Comparison of ENCODE assay signal across 14 cellular contexts in genomic region chr1:26375081-26375480, GRCh38. TPM values are rescaled to one million over a fixed set of nuclear protein-coding genes. Genes with fewer than 3 reads are reported as not detected.
DNase-seq lines count a peak whose midpoint lies in the region; ATAC-seq, FAIRE-seq and TF ChIP-seq lines count a peak whose summit lies in the region.
"Had no signal": no experiment of that assay in that cellular context is flagged by ENCODE, and none has a peak within 500 bp of the region (broad histone marks: within the 10 kb centered on the region; RNA-seq: fewer than 3 reads in every experiment).

No MANE protein-coding gene starts in this region.

- peak overlapping the region; percentile 25; the same call in 1 of the 2 replicates for H2AFZ ChIP-seq in MM.1S (ENCODE audit: low read length)
- peak overlapping the region; percentile 55 for H2AFZ ChIP-seq in astrocyte (ENCODE audit: low read depth, low read length)
- H2AFZ ChIP-seq in osteoblast (ENCODE audit: low read length) = peak overlapping the region; percentile 46

- peaks cover 3% of the 10 kb centered on the region for H3K9me3 Mint-ChIP-seq in activated T-cell treated with anti-CD3 and anti-CD28 coated beads, Interleukin-2, amount 50 U/mL, for 24 hours
- peaks cover 3% of the 10 kb centered on the region for H3K9me3 Mint-ChIP-seq in activated T-cell treated with anti-CD3 and anti-CD28 coated beads, Interleukin-2, amount 50 U/mL, for 4 hours
- H3K9me3 Mint-ChIP-seq in astrocyte (ENCODE audit: unreplicated experiment) = no peaks in the 10 kb centered on the region

- no peak overlapping the region for H3K4me3 Mint-ChIP-seq in activated T-cell treated with anti-CD3 and anti-CD28 coated beads, Interleukin-2, amount 50 U/mL, for 24 hours
- no peak overlapping the region for H3K4me3 Mint-ChIP-seq in activated T-cell treated with anti-CD3 and anti-CD28 coated beads, Interleukin-2, amount 50 U/mL, for 4 hours
- H3K4me3 Mint-ChIP-seq in astrocyte (ENCODE audit: unreplicated experiment) = no peak overlapping the region

- H3K27me3 Mint-ChIP-seq in activated T-cell treated with anti-CD3 and anti-CD28 coated beads, Interleukin-2, amount 50 U/mL, for 24 hours = no peaks in the 10 kb centered on the region
- H3K27me3 Mint-ChIP-seq in activated T-cell treated with anti-CD3 and anti-CD28 coated beads, Interleukin-2, amount 50 U/mL, for 4 hours (ENCODE audit: low read depth) = no peaks in the 10 kb centered on the region
- H3K27me3 Mint-ChIP-seq in astrocyte (ENCODE audit: low read depth, unreplicated experiment) = peaks cover 2% of the 10 kb centered on the region

- H3K27ac ChIP-seq in MM.1S (ENCODE audit: low read length) (no peak overlapping the region), astrocyte (ENCODE audit: low read depth, low read length) (no peak overlapping the region), osteoblast (ENCODE audit: low read depth, low read length) (no peak overlapping the region)

- H3K9ac ChIP-seq in MM.1S (ENCODE audit: low read length) (no peak overlapping the region), astrocyte (ENCODE audit: low read length) (no peak overlapping the region)

- H3K36me3 ChIP-seq in MM.1S (replicated peaks; ENCODE audit: insufficient read depth, low read length) (no peaks in the 10 kb centered on the region), astrocyte (ENCODE audit: insufficient read depth, low read length) (no peaks in the 10 kb centered on the region), osteoblast (ENCODE audit: insufficient read depth, low read length) (no peaks in the 10 kb centered on the region)

- H3K4me1 Mint-ChIP-seq in activated T-cell treated with anti-CD3 and anti-CD28 coated beads, Interleukin-2, amount 50 U/mL, for 24 hours (ENCODE audit: low read depth) = peaks cover 90% of the 10 kb centered on the region
- H3K4me1 Mint-ChIP-seq in activated T-cell treated with anti-CD3 and anti-CD28 coated beads, Interleukin-2, amount 50 U/mL, for 4 hours (ENCODE audit: low read depth) = peaks cover 92% of the 10 kb centered on the region
- H3K4me1 Mint-ChIP-seq in astrocyte (ENCODE audit: low read depth, unreplicated experiment) = peaks cover 36% of the 10 kb centered on the region

- H3K9me3 ChIP-seq in MM.1S (replicated peaks; ENCODE audit: insufficient read depth, low read length) (no peaks in the 10 kb centered on the region), astrocyte (ENCODE audit: insufficient read depth, low read depth, low read length) (no peaks in the 10 kb centered on the region), osteoblast (ENCODE audit: low read depth, low read length) (no peaks in the 10 kb centered on the region)
- H3K9me3 ChIP-seq: A549 had no signal

- H3K9me2 ChIP-seq in MM.1S (replicated peaks; ENCODE audit: insufficient read depth, low read length) = no peaks in the 10 kb centered on the region

- ATAC-seq in activated T-cell treated with anti-CD3 and anti-CD28 coated beads, Interleukin-2, amount 50 U/mL, for 4 hours = no peak
- no peak for ATAC-seq in HG03432 (IDR thresholded peaks at IDR 0.05; ENCODE audit: unreplicated experiment)
- ATAC-seq: A549, Right ventricle myocardium inferior had no signal

- no peaks in the 10 kb centered on the region for H3F3A ChIP-seq in MM.1S (ENCODE audit: insufficient read depth, low read length)

- H3K27me3 ChIP-seq in MM.1S (replicated peaks; ENCODE audit: insufficient read depth, low read length) (0 out of 2 replicates have a peak, but pooled peaks cover 6% of the 10 kb centered on the region), astrocyte (ENCODE audit: insufficient read depth, low read length) (no peaks in the 10 kb centered on the region), osteoblast (ENCODE audit: insufficient read depth, low read length) (no peaks in the 10 kb centered on the region)

- no peak overlapping the region for H3K4me2 ChIP-seq in MM.1S (ENCODE audit: low read depth, low read length)
- H3K4me2 ChIP-seq in astrocyte (ENCODE audit: low read length) = peak overlapping the region; percentile 7
- H3K4me2 ChIP-seq in osteoblast (ENCODE audit: insufficient read depth, low read length) = peak overlapping the region; percentile 16
- H3K4me2 ChIP-seq: A549 had no signal

- H3K79me2 ChIP-seq in MM.1S (ENCODE audit: low read length) = no peaks in the 10 kb centered on the region
- no peaks in the 10 kb centered on the region for H3K79me2 ChIP-seq in astrocyte (ENCODE audit: insufficient read depth, low read length)
- no peaks in the 10 kb centered on the region for H3K79me2 ChIP-seq in osteoblast (ENCODE audit: insufficient read depth, low read length)

- H4K20me1 ChIP-seq in MM.1S (ENCODE audit: insufficient read depth, low read length) (no peaks in the 10 kb centered on the region), astrocyte (ENCODE audit: insufficient read depth, low read length) (no peaks in the 10 kb centered on the region), osteoblast (ENCODE audit: insufficient read depth, low read length) (no peaks in the 10 kb centered on the region)

- no peaks in the 10 kb centered on the region for H3K36me3 Mint-ChIP-seq in activated T-cell treated with anti-CD3 and anti-CD28 coated beads, Interleukin-2, amount 50 U/mL, for 24 hours (ENCODE audit: low read depth)
- H3K36me3 Mint-ChIP-seq in activated T-cell treated with anti-CD3 and anti-CD28 coated beads, Interleukin-2, amount 50 U/mL, for 4 hours (ENCODE audit: insufficient read depth) = no peaks in the 10 kb centered on the region
- no peaks in the 10 kb centered on the region for H3K36me3 Mint-ChIP-seq in astrocyte (ENCODE audit: low read depth, unreplicated experiment)

- no peak for DNase-seq in activated T-cell treated with anti-CD3 and anti-CD28 coated beads, Interleukin-2, amount 50 U/mL, for 24 hours
- no peak for DNase-seq in activated T-cell treated with anti-CD3 and anti-CD28 coated beads, Interleukin-2, amount 50 U/mL, for 4 hours
- DNase-seq in MM.1S (no peak), astrocyte (ENCODE audit: low read depth) (no peak), osteoblast (ENCODE audit: insufficient read length, low spot score, missing footprints) (no peak), occipital lobe (lab: John Stamatoyannopoulos, UW) (no peak)
- no peak for DNase-seq in stimulated activated CD4-positive, alpha-beta T cell treated with anti-CD3 and anti-CD28 coated beads, Interleukin-2, amount 100 ng/mL, for 48 hours
- DNase-seq: activated effector memory CD4-positive, alpha-beta T cell treated with anti-CD3 and anti-CD28 coated beads, Interleukin-2, amount 50 U/mL, for 16 hours; NCI-H2227 treated with DMSO at 0.1 percent for 48 hours had no signal

- H3K4me3 ChIP-seq in MM.1S (ENCODE audit: low read length) (no peak overlapping the region), astrocyte (ENCODE audit: insufficient read depth, low read depth, low read length) (no peak overlapping the region), osteoblast (ENCODE audit: insufficient read depth, low read length) (no peak overlapping the region)
- H3K4me3 ChIP-seq: A549 had no signal

- peak overlapping the region; percentile 81 for H3K27ac Mint-ChIP-seq in activated T-cell treated with anti-CD3 and anti-CD28 coated beads, Interleukin-2, amount 50 U/mL, for 24 hours
- peak overlapping the region; percentile 53 for H3K27ac Mint-ChIP-seq in astrocyte (ENCODE audit: unreplicated experiment)

- no peak for TF ChIP-seq CTCF in MM.1S (IDR thresholded peaks at IDR 0.05; ENCODE audit: low read length)
- TF ChIP-seq CTCF in astrocyte (IDR thresholded peaks at IDR 0.05; ENCODE audit: insufficient read depth, low read depth, low read length) = no peak
- TF ChIP-seq CTCF in osteoblast (IDR thresholded peaks at IDR 0.05; ENCODE audit: extremely low read depth, low read depth, low read length) = no peak

- FAIRE-seq in astrocyte (lab: Jason Lieb, UNC) = no peak
- FAIRE-seq: A549 had no signal

- H3K4me1 ChIP-seq in MM.1S (ENCODE audit: low read length) = peaks cover 8% of the 10 kb centered on the region
- peaks cover 20% of the 10 kb centered on the region for H3K4me1 ChIP-seq in astrocyte (ENCODE audit: insufficient read depth, low read length)
- peaks cover 20% of the 10 kb centered on the region for H3K4me1 ChIP-seq in osteoblast (ENCODE audit: insufficient read depth, low read length)

RNA-seq across cellular contexts. Expression of gene ZNF683, which starts 2.5 kb away (rescaled TPM):
- total RNA-seq in activated T-cell treated with anti-CD3 and anti-CD28 coated beads, Interleukin-2, amount 50 U/mL, for 4 hours = under 1 TPM; 0.11 to 0.30 (median 0.13) TPM
- not detected in 2 replicates for total RNA-seq in astrocyte
- total RNA-seq in osteoblast = not detected in 2 replicates
- not detected for total RNA-seq in occipital lobe
- total RNA-seq: pulmonary artery endothelial cell had no signal

RNA-seq across cellular contexts. Expression of gene CRYBG2, which starts 21.2 kb away (rescaled TPM):
- under 1 TPM; 0.16 to 0.45 (median 0.30) TPM for total RNA-seq in activated T-cell treated with anti-CD3 and anti-CD28 coated beads, Interleukin-2, amount 50 U/mL, for 4 hours
- total RNA-seq in astrocyte = 1.8 and 5.3 TPM in 2 replicates
- total RNA-seq in osteoblast = not detected in 2 replicates
- total RNA-seq in occipital lobe = 1.1 TPM
- total RNA-seq: pulmonary artery endothelial cell, Right ventricle myocardium inferior had no signal

RNA-seq across cellular contexts. Expression of gene LIN28A, which starts 35.5 kb away (rescaled TPM):
- under 1 TPM; 0.37 to 0.57 (median 0.46) TPM for total RNA-seq in activated T-cell treated with anti-CD3 and anti-CD28 coated beads, Interleukin-2, amount 50 U/mL, for 4 hours
- total RNA-seq in astrocyte (16.7 and 43.7 TPM in 2 replicates), osteoblast (not detected in 2 replicates), occipital lobe (not detected)
- total RNA-seq: pulmonary artery endothelial cell; Right ventricle myocardium inferior; T-helper 2 cell treated with Interferon-gamma antibody and Interleukin-4, amounts not matched to agents 100 ng/mL and 5 ng/mL, for 36 hours had no signal

RNA-seq across cellular contexts. Expression of gene DHDDS, which starts 57.0 kb away (rescaled TPM):
- total RNA-seq in activated T-cell treated with anti-CD3 and anti-CD28 coated beads, Interleukin-2, amount 50 U/mL, for 4 hours = 10 to 100 TPM; 59.7 to 68.8 (median 60.1) TPM
- total RNA-seq in astrocyte = 87.2 and 94.4 TPM in 2 replicates
- total RNA-seq in osteoblast = 56.6 and 63.3 TPM in 2 replicates
- 27.3 TPM for total RNA-seq in occipital lobe

RNA-seq across cellular contexts. Expression of gene CD52, which starts 57.3 kb away (rescaled TPM):
- 10 to 100 TPM; 82.3 to 99.4 (median 93.8) TPM for total RNA-seq in activated T-cell treated with anti-CD3 and anti-CD28 coated beads, Interleukin-2, amount 50 U/mL, for 4 hours
- total RNA-seq in astrocyte = 1.9 TPM in 1 of 2 replicates, not detected in the other
- not detected in 2 replicates for total RNA-seq in osteoblast
- total RNA-seq in occipital lobe = 1.1 TPM
- total RNA-seq: pulmonary artery endothelial cell had no signal

Comparison
In these comparisons a context has a peak if more than half of its experiments do, and no peak if none do; other contexts are left out.
1. RNA of gene LIN28A, which starts 35.5 kb away (total RNA-seq): 16.7 to 43.7 TPM in astrocyte; 0.37 to 0.57 TPM in activated T-cell treated with anti-CD3 and anti-CD28 coated beads, Interleukin-2, amount 50 U/mL, for 4 hours, not detected in osteoblast and not detected in occipital lobe (single experiment); every median in the first group is over 10 times any median in the second.
2. Peak in every context shown above with its lines, with median percentiles within 50 percentile points of each other: H2AFZ ChIP-seq.